ENCODE assay signal across 1 cellular context in the genomic region with DNA sequence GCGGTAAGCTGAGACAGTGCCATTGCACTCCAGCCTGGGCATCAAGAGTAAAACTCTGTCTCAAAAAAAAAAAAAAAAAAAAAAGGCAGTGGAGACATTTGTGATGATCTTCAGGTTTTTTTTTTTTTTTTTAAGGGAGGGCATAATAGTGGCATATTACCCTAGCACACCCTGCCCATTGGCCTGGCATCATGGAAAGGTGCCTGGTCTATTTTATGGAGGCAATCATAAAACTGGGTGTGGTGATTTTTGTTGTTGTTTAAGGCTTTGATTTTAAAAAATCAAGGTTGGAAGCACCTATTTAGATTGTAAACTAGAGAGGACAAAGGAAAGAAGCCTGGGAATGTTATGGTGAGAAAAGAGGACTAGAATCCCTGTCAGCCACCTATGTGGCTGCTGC.
TF ChIP-seq lines count a peak whose summit lies in the region.

No MANE protein-coding gene starts in this region.

TF ChIP-seq in H1, 55 proteins besides CTCF, POLR2A, EP300 and RAD21:
- TF ChIP-seq CREB1 (IDR thresholded peaks at IDR 0.05) (no peak), YY1 (IDR thresholded peaks at IDR 0.05; ENCODE audit: low read depth, low read length) (no peak), ASH2L (IDR thresholded peaks at IDR 0.05; ENCODE audit: low read length) (no peak), MAFK (IDR thresholded peaks at IDR 0.05; ENCODE audit: low read depth, low read length) (no peak), RXRA (IDR thresholded peaks at IDR 0.05; ENCODE audit: insufficient read depth, low read depth, low read length) (no peak), POU5F1 (IDR thresholded peaks at IDR 0.05; ENCODE audit: low read depth, low read length) (no peak), EZH2 (IDR thresholded peaks at IDR 0.05; ENCODE audit: low read depth, low read length, severe bottlenecking) (no peak), RBBP5 (IDR thresholded peaks at IDR 0.05; ENCODE audit: borderline replicate concordance, low read depth, low read length) (no peak), TAF7 (optimal IDR thresholded peaks at IDR 0.05; ENCODE audit: borderline replicate concordance, low read depth, low read length) (no peak), SRF (IDR thresholded peaks at IDR 0.05; ENCODE audit: low read depth, low read length) (no peak), TCF12 (IDR thresholded peaks at IDR 0.05; ENCODE audit: low read depth, low read length) (no peak), JUN (IDR thresholded peaks at IDR 0.05; ENCODE audit: low read depth, low read length) (no peak), TEAD4 (IDR thresholded peaks at IDR 0.05; ENCODE audit: low read depth, low read length) (no peak)
- TF ChIP-seq, protein P1, sequence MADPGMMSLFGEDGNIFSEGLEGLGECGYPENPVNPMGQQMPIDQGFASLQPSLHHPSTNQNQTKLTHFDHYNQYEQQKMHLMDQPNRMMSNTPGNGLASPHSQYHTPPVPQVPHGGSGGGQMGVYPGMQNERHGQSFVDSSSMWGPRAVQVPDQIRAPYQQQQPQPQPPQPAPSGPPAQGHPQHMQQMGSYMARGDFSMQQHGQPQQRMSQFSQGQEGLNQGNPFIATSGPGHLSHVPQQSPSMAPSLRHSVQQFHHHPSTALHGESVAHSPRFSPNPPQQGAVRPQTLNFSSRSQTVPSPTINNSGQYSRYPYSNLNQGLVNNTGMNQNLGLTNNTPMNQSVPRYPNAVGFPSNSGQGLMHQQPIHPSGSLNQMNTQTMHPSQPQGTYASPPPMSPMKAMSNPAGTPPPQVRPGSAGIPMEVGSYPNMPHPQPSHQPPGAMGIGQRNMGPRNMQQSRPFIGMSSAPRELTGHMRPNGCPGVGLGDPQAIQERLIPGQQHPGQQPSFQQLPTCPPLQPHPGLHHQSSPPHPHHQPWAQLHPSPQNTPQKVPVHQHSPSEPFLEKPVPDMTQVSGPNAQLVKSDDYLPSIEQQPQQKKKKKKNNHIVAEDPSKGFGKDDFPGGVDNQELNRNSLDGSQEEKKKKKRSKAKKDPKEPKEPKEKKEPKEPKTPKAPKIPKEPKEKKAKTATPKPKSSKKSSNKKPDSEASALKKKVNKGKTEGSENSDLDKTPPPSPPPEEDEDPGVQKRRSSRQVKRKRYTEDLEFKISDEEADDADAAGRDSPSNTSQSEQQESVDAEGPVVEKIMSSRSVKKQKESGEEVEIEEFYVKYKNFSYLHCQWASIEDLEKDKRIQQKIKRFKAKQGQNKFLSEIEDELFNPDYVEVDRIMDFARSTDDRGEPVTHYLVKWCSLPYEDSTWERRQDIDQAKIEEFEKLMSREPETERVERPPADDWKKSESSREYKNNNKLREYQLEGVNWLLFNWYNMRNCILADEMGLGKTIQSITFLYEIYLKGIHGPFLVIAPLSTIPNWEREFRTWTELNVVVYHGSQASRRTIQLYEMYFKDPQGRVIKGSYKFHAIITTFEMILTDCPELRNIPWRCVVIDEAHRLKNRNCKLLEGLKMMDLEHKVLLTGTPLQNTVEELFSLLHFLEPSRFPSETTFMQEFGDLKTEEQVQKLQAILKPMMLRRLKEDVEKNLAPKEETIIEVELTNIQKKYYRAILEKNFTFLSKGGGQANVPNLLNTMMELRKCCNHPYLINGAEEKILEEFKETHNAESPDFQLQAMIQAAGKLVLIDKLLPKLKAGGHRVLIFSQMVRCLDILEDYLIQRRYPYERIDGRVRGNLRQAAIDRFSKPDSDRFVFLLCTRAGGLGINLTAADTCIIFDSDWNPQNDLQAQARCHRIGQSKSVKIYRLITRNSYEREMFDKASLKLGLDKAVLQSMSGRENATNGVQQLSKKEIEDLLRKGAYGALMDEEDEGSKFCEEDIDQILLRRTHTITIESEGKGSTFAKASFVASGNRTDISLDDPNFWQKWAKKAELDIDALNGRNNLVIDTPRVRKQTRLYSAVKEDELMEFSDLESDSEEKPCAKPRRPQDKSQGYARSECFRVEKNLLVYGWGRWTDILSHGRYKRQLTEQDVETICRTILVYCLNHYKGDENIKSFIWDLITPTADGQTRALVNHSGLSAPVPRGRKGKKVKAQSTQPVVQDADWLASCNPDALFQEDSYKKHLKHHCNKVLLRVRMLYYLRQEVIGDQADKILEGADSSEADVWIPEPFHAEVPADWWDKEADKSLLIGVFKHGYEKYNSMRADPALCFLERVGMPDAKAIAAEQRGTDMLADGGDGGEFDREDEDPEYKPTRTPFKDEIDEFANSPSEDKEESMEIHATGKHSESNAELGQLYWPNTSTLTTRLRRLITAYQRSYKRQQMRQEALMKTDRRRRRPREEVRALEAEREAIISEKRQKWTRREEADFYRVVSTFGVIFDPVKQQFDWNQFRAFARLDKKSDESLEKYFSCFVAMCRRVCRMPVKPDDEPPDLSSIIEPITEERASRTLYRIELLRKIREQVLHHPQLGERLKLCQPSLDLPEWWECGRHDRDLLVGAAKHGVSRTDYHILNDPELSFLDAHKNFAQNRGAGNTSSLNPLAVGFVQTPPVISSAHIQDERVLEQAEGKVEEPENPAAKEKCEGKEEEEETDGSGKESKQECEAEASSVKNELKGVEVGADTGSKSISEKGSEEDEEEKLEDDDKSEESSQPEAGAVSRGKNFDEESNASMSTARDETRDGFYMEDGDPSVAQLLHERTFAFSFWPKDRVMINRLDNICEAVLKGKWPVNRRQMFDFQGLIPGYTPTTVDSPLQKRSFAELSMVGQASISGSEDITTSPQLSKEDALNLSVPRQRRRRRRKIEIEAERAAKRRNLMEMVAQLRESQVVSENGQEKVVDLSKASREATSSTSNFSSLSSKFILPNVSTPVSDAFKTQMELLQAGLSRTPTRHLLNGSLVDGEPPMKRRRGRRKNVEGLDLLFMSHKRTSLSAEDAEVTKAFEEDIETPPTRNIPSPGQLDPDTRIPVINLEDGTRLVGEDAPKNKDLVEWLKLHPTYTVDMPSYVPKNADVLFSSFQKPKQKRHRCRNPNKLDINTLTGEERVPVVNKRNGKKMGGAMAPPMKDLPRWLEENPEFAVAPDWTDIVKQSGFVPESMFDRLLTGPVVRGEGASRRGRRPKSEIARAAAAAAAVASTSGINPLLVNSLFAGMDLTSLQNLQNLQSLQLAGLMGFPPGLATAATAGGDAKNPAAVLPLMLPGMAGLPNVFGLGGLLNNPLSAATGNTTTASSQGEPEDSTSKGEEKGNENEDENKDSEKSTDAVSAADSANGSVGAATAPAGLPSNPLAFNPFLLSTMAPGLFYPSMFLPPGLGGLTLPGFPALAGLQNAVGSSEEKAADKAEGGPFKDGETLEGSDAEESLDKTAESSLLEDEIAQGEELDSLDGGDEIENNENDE (IDR thresholded peaks at IDR 0.05; ENCODE audit: insufficient replicate concordance, low read length): no peak
